Comparison of ENCODE assay signal across 1 cellular context in genomic region chr3:27939510-27939909, GRCh38.
TF ChIP-seq lines count a peak whose summit lies in the region.

No MANE protein-coding gene starts in this region.

TF ChIP-seq in HepG2, 621 proteins besides CTCF, POLR2A, EP300 and RAD21 (continued from another document):
- TF ChIP-seq ZNF704 (CRISPR knock-in tag; IDR thresholded peaks at IDR 0.05; ENCODE audit: borderline replicate concordance) (no peak), ZNF296 (CRISPR knock-in tag; conservative IDR thresholded peaks at IDR 0.05) (no peak), ZNF782 (CRISPR knock-in tag; IDR thresholded peaks at IDR 0.05; ENCODE audit: borderline replicate concordance) (no peak), ZSCAN5A (CRISPR knock-in tag; IDR thresholded peaks at IDR 0.05; ENCODE audit: borderline replicate concordance) (no peak), ZFAT (CRISPR knock-in tag; conservative IDR thresholded peaks at IDR 0.05) (no peak), ZNF83 (CRISPR knock-in tag; IDR thresholded peaks at IDR 0.05; ENCODE audit: borderline replicate concordance) (no peak), ZNF12 (CRISPR knock-in tag; IDR thresholded peaks at IDR 0.05) (no peak), GABPA (IDR thresholded peaks at IDR 0.05; ENCODE audit: low read depth, low read length) (no peak), GABPA (CRISPR knock-in tag; IDR thresholded peaks at IDR 0.05; ENCODE audit: low read depth) (no peak), ZSCAN12 (CRISPR knock-in tag; IDR thresholded peaks at IDR 0.05) (no peak), ATM (IDR thresholded peaks at IDR 0.05; ENCODE audit: borderline replicate concordance) (no peak)
